In genomic region chr3:14265246-14265962, GRCh38 we compare ENCODE assay signal across 10 cellular contexts.
A peak's percentile ranks its signal among the peaks of the same experiment; 100 is the strongest.
DNase-seq lines count a peak whose midpoint lies in the region; FAIRE-seq and TF ChIP-seq lines count a peak whose summit lies in the region.
"Had no signal": no experiment of that assay in that cellular context is flagged by ENCODE, and none has a peak within 500 bp of the region (broad histone marks: within the 10 kb centered on the region; RNA-seq: fewer than 3 reads in every experiment).

No MANE protein-coding gene starts in this region.

- H3K4me3 ChIP-seq in brain microvascular endothelial cell (ENCODE audit: low read depth, low read length) = no peak overlapping the region
- no peak overlapping the region for H3K4me3 ChIP-seq in retinal pigment epithelial cell (ENCODE audit: low read length)

- no peaks in the 10 kb centered on the region for H3K36me3 ChIP-seq in brain microvascular endothelial cell (replicated peaks)

- peak; percentile 1 to 22 for DNase-seq in NCI-H2081 (lab: John Stamatoyannopoulos, UW)
- DNase-seq in NCI-H2081 treated with DMSO at 0.1 percent for 48 hours (lab: John Stamatoyannopoulos, UW) = no peak
- peak; percentile 92 for DNase-seq in NCI-H345 (lab: John Stamatoyannopoulos, UW)
- peak; percentile 63 for DNase-seq in brain microvascular endothelial cell
- DNase-seq in retinal pigment epithelial cell (ENCODE audit: low read depth) = peak; percentile 52
- no peak for DNase-seq in GOT3 (lab: John Stamatoyannopoulos, UW)
- DNase-seq in DMS 273 (lab: John Stamatoyannopoulos, UW; ENCODE audit: unreplicated experiment) = no peak
- DNase-seq in HTR-8/SVneo (ENCODE audit: insufficient read length, low spot score) = no peak
- DNase-seq: stimulated activated CD4-positive, alpha-beta T cell treated with anti-CD3 and anti-CD28 coated beads, Interleukin-1b, Interleukin-23, amount 100 ng/mL, for 48 hours had no signal

- no peak for FAIRE-seq in HTR-8/SVneo (lab: Jason Lieb, UNC)
- FAIRE-seq: A204.1 had no signal

- in situ Hi-C loops in brain microvascular endothelial cell (cut with HindIII; ENCODE audit: low pct_ligation_motif_present, low sequenced_read_pairs) = loop anchor here (25.0 kb wide), 1 partner anchor 197 kb away; no protein-coding TSS in a partner anchor

- peaks cover 25% of the 10 kb centered on the region for H3K27me3 ChIP-seq in brain microvascular endothelial cell (replicated peaks)

- no peak for TF ChIP-seq CTCF in brain microvascular endothelial cell (IDR thresholded peaks at IDR 0.05; ENCODE audit: low read depth, low read length, missing control alignments)
- no peak for TF ChIP-seq CTCF in retinal pigment epithelial cell (conservative IDR thresholded peaks at IDR 0.05; ENCODE audit: low read depth, low read length)

- no peak overlapping the region for H3K27ac ChIP-seq in brain microvascular endothelial cell

Comparison
In these comparisons a context has a peak if more than half of its experiments do, and no peak if none do; other contexts are left out.
1. DNase-seq: peak in NCI-H2081 (2 of 2), NCI-H345 (single experiment), brain microvascular endothelial cell (single experiment) and retinal pigment epithelial cell (single experiment); none in NCI-H2081 treated with DMSO at 0.1 percent for 48 hours (single experiment), GOT3 (single experiment), DMS 273 (single experiment) and HTR-8/SVneo (single experiment).